Comparison of ENCODE assay signal across 1 cellular context in genomic region chr2:10331033-10331701, GRCh38.
TF ChIP-seq lines count a peak whose summit lies in the region.

No MANE protein-coding gene starts in this region.

TF ChIP-seq in K562, 482 proteins besides CTCF, POLR2A, EP300 and RAD21 (continued from another document and continues in another):
- TF ChIP-seq ZBTB5 (IDR thresholded peaks at IDR 0.05) (no peak), BMI1 (IDR thresholded peaks at IDR 0.05; ENCODE audit: low read length) (no peak), ARID4B (CRISPR knock-in tag; IDR thresholded peaks at IDR 0.05) (peak; percentile 48), THAP7 (CRISPR knock-in tag; IDR thresholded peaks at IDR 0.05) (no peak), RHOXF2B (CRISPR knock-in tag; conservative IDR thresholded peaks at IDR 0.05) (no peak), ZNF507 (tag; conservative IDR thresholded peaks at IDR 0.05) (no peak), GTF2B (IDR thresholded peaks at IDR 0.05; ENCODE audit: extremely low read depth, insufficient read length) (no peak), ZNF133 (CRISPR knock-in tag; IDR thresholded peaks at IDR 0.05) (no peak), HNRNPLL (IDR thresholded peaks at IDR 0.05; ENCODE audit: low read depth, low read length, poor library complexity, severe bottlenecking) (no peak), NR2C1 (IDR thresholded peaks at IDR 0.05) (no peak), NR2C1 (tag; IDR thresholded peaks at IDR 0.05) (no peak), ZNF316 (IDR thresholded peaks at IDR 0.05) (no peak), ZNF561 (CRISPR knock-in tag; conservative IDR thresholded peaks at IDR 0.05) (no peak), SAP30 (IDR thresholded peaks at IDR 0.05; ENCODE audit: borderline replicate concordance, insufficient read depth, low read depth, low read length, poor library complexity, severe bottlenecking) (no peak), MAFK (IDR thresholded peaks at IDR 0.05; ENCODE audit: low read length) (no peak), NR4A1 (CRISPR knock-in tag; IDR thresholded peaks at IDR 0.05) (no peak), NR4A1 (tag; IDR thresholded peaks at IDR 0.05) (no peak), NCOA6 (IDR thresholded peaks at IDR 0.05) (no peak), RFX1 (IDR thresholded peaks at IDR 0.05) (no peak), MTF1 (CRISPR knock-in tag; IDR thresholded peaks at IDR 0.05; ENCODE audit: borderline replicate concordance) (no peak), ETV1 (tag; conservative IDR thresholded peaks at IDR 0.05; ENCODE audit: low read depth) (0 out of 2 replicates have a peak, but pooled peaks have one; percentile 24), FOXK1 (CRISPR knock-in tag; IDR thresholded peaks at IDR 0.05; ENCODE audit: borderline replicate concordance) (no peak), CREM (IDR thresholded peaks at IDR 0.05; ENCODE audit: low read depth) (0 out of 2 replicates have a peak, but pooled peaks have one; percentile 21), ZNF143 (CRISPR knock-in tag; IDR thresholded peaks at IDR 0.05) (no peak), SETDB1 (IDR thresholded peaks at IDR 0.05; ENCODE audit: low read length) (no peak), KAT7 (CRISPR knock-in tag; IDR thresholded peaks at IDR 0.05; ENCODE audit: borderline replicate concordance) (0 out of 2 replicates have a peak, but pooled peaks have one; percentile 34), COPS2 (conservative IDR thresholded peaks at IDR 0.05) (no peak), MCM3 (IDR thresholded peaks at IDR 0.05) (no peak), ZNF551 (CRISPR knock-in tag; IDR thresholded peaks at IDR 0.05) (no peak), IRF2 (CRISPR knock-in tag; IDR thresholded peaks at IDR 0.05) (no peak), FOS (IDR thresholded peaks at IDR 0.05; ENCODE audit: extremely low read depth, insufficient read length) (no peak), NKRF (IDR thresholded peaks at IDR 0.05; ENCODE audit: borderline replicate concordance) (no peak), ZNF232 (CRISPR knock-in tag; IDR thresholded peaks at IDR 0.05) (no peak), CBX8 (IDR thresholded peaks at IDR 0.05; ENCODE audit: borderline replicate concordance, extremely low read depth, low read depth, low read length, poor library complexity, severe bottlenecking) (no peak), ZNF24 (IDR thresholded peaks at IDR 0.05) (no peak), SAFB2 (IDR thresholded peaks at IDR 0.05; ENCODE audit: borderline replicate concordance, low read depth, low read length, severe bottlenecking) (no peak), HDAC1 (IDR thresholded peaks at IDR 0.05) (peak in 1 of 2 experiments; percentile 17; a peak in 1 of 4 replicates), EGR1 (conservative IDR thresholded peaks at IDR 0.05) (peak; percentile 79), SNRNP70 (optimal IDR thresholded peaks at IDR 0.05; ENCODE audit: low read depth, low read length) (no peak), PURB (CRISPR knock-in tag; IDR thresholded peaks at IDR 0.05; ENCODE audit: low read depth) (no peak), PHB (CRISPR knock-in tag; IDR thresholded peaks at IDR 0.05) (no peak), BRF2 (IDR thresholded peaks at IDR 0.05; ENCODE audit: borderline replicate concordance, insufficient read depth, insufficient read length) (no peak), PHTF2 (CRISPR knock-in tag; IDR thresholded peaks at IDR 0.05) (no peak), E2F3 (CRISPR knock-in tag; IDR thresholded peaks at IDR 0.05) (no peak), MAFG (tag; conservative IDR thresholded peaks at IDR 0.05) (no peak), SREBF1 (IDR thresholded peaks at IDR 0.05; ENCODE audit: borderline replicate concordance, low read depth, low read length) (no peak), SMARCC2 (IDR thresholded peaks at IDR 0.05; ENCODE audit: low read depth) (no peak)
- TF ChIP-seq, protein P1, sequence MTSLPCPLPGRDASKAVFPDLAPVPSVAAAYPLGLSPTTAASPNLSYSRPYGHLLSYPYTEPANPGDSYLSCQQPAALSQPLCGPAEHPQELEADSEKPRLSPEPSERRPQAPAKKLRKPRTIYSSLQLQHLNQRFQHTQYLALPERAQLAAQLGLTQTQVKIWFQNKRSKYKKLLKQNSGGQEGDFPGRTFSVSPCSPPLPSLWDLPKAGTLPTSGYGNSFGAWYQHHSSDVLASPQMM (CRISPR knock-in tag; IDR thresholded peaks at IDR 0.05) = no peak
- TF ChIP-seq, protein P2, sequence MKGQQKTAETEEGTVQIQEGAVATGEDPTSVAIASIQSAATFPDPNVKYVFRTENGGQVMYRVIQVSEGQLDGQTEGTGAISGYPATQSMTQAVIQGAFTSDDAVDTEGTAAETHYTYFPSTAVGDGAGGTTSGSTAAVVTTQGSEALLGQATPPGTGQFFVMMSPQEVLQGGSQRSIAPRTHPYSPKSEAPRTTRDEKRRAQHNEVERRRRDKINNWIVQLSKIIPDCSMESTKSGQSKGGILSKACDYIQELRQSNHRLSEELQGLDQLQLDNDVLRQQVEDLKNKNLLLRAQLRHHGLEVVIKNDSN (CRISPR knock-in tag; IDR thresholded peaks at IDR 0.05) = 0 out of 2 replicates have a peak, but pooled peaks have one; percentile 8
- TF ChIP-seq, protein P3, sequence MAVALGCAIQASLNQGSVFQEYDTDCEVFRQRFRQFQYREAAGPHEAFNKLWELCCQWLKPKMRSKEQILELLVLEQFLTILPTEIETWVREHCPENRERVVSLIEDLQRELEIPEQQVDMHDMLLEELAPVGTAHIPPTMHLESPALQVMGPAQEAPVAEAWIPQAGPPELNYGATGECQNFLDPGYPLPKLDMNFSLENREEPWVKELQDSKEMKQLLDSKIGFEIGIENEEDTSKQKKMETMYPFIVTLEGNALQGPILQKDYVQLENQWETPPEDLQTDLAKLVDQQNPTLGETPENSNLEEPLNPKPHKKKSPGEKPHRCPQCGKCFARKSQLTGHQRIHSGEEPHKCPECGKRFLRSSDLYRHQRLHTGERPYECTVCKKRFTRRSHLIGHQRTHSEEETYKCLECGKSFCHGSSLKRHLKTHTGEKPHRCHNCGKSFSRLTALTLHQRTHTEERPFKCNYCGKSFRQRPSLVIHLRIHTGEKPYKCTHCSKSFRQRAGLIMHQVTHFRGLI (CRISPR knock-in tag; IDR thresholded peaks at IDR 0.05) = no peak
- TF ChIP-seq, protein P4, sequence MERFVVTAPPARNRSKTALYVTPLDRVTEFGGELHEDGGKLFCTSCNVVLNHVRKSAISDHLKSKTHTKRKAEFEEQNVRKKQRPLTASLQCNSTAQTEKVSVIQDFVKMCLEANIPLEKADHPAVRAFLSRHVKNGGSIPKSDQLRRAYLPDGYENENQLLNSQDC (CRISPR knock-in tag; IDR thresholded peaks at IDR 0.05) = no peak
- TF ChIP-seq, protein P5, sequence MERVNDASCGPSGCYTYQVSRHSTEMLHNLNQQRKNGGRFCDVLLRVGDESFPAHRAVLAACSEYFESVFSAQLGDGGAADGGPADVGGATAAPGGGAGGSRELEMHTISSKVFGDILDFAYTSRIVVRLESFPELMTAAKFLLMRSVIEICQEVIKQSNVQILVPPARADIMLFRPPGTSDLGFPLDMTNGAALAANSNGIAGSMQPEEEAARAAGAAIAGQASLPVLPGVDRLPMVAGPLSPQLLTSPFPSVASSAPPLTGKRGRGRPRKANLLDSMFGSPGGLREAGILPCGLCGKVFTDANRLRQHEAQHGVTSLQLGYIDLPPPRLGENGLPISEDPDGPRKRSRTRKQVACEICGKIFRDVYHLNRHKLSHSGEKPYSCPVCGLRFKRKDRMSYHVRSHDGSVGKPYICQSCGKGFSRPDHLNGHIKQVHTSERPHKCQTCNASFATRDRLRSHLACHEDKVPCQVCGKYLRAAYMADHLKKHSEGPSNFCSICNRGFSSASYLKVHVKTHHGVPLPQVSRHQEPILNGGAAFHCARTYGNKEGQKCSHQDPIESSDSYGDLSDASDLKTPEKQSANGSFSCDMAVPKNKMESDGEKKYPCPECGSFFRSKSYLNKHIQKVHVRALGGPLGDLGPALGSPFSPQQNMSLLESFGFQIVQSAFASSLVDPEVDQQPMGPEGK (CRISPR knock-in tag; IDR thresholded peaks at IDR 0.05; ENCODE audit: borderline replicate concordance) = no peak
